ENCODE assay signal across 1 cellular context in genomic region chr10:14889318-14889717, GRCh38.
TF ChIP-seq lines count a peak whose summit lies in the region.

No MANE protein-coding gene starts in this region.

TF ChIP-seq in K562, 482 proteins besides CTCF, POLR2A, EP300 and RAD21 (continued from another document and continues in another):
- TF ChIP-seq SPI1 (IDR thresholded peaks at IDR 0.05; ENCODE audit: borderline replicate concordance, low read depth, low read length) (peak; percentile 33; the same call in 1 of the 2 replicates), TAF7 (tag; IDR thresholded peaks at IDR 0.05) (no peak), IFI16 (CRISPR knock-in tag; IDR thresholded peaks at IDR 0.05) (no peak), CTCFL (IDR thresholded peaks at IDR 0.05; ENCODE audit: borderline replicate concordance, insufficient read depth, low read depth, low read length, poor library complexity, severe bottlenecking) (peak; percentile 22), ETV1 (tag; conservative IDR thresholded peaks at IDR 0.05; ENCODE audit: low read depth) (peak; percentile 18; the same call in 1 of the 2 replicates), ZNF507 (tag; conservative IDR thresholded peaks at IDR 0.05) (no peak), CHAMP1 (IDR thresholded peaks at IDR 0.05) (peak; percentile 93), IRF9 (tag; IDR thresholded peaks at IDR 0.05) (no peak), FOXA3 (CRISPR knock-in tag; conservative IDR thresholded peaks at IDR 0.05 in 1 of 2, IDR thresholded peaks at IDR 0.05 in 1 of 2) (no peak), ZNF79 (CRISPR knock-in tag; IDR thresholded peaks at IDR 0.05; ENCODE audit: low read depth) (no peak), DNMT1 (IDR thresholded peaks at IDR 0.05) (no peak), ELF1 (tag; IDR thresholded peaks at IDR 0.05) (peak; percentile 45; the same call in 1 of the 2 replicates), ZNF3 (CRISPR knock-in tag; IDR thresholded peaks at IDR 0.05) (no peak), STAG1 (CRISPR knock-in tag; IDR thresholded peaks at IDR 0.05; ENCODE audit: borderline replicate concordance) (no peak), SMAD2 (IDR thresholded peaks at IDR 0.05; ENCODE audit: low read depth, low read length) (no peak), SLC30A9 (CRISPR knock-in tag; IDR thresholded peaks at IDR 0.05) (no peak), MIER1 (IDR thresholded peaks at IDR 0.05; ENCODE audit: low read depth) (no peak), CTBP1 (IDR thresholded peaks at IDR 0.05; ENCODE audit: borderline replicate concordance) (no peak), POLR2G (IDR thresholded peaks at IDR 0.05; ENCODE audit: low read depth, low read length) (no peak), HMG20B (CRISPR knock-in tag; IDR thresholded peaks at IDR 0.05) (no peak), ZBTB33 (CRISPR knock-in tag; IDR thresholded peaks at IDR 0.05) (no peak), ATF7 (IDR thresholded peaks at IDR 0.05) (no peak), TARDBP (IDR thresholded peaks at IDR 0.05) (no peak), TRIM24 (IDR thresholded peaks at IDR 0.05) (peak; percentile 32 to 36; a peak in 2 of 4 replicates), FOXK2 (conservative IDR thresholded peaks at IDR 0.05 in 1 of 2, IDR thresholded peaks at IDR 0.05 in 1 of 2; ENCODE audit: low read depth in 2 of 2) (no peak), STAT5A (IDR thresholded peaks at IDR 0.05; ENCODE audit: borderline replicate concordance, low read length) (peak; percentile 45; the same call in 1 of the 2 replicates), NR1H2 (CRISPR knock-in tag; IDR thresholded peaks at IDR 0.05) (no peak), FOSL1 (tag; conservative IDR thresholded peaks at IDR 0.05) (no peak), IRF1 (CRISPR knock-in tag; IDR thresholded peaks at IDR 0.05; ENCODE audit: borderline replicate concordance) (no peak), GTF2F1 (IDR thresholded peaks at IDR 0.05; ENCODE audit: low read depth, low read length) (no peak), RBM22 (IDR thresholded peaks at IDR 0.05; ENCODE audit: low read depth, low read length, poor library complexity, severe bottlenecking) (no peak), ZNF561 (CRISPR knock-in tag; conservative IDR thresholded peaks at IDR 0.05) (no peak), KLF10 (CRISPR knock-in tag; IDR thresholded peaks at IDR 0.05) (no peak), PHF20 (IDR thresholded peaks at IDR 0.05; ENCODE audit: partially characterized antibody) (no peak), BRD4 (IDR thresholded peaks at IDR 0.05) (no peak), CBFA2T3 (IDR thresholded peaks at IDR 0.05) (peak; percentile 81), CHCHD3 (CRISPR knock-in tag; IDR thresholded peaks at IDR 0.05) (no peak), BRCA1 (IDR thresholded peaks at IDR 0.05) (no peak), BRCA1 (CRISPR knock-in tag; IDR thresholded peaks at IDR 0.05) (no peak), ELK3 (CRISPR knock-in tag; IDR thresholded peaks at IDR 0.05) (no peak), BCL6 (CRISPR knock-in tag; IDR thresholded peaks at IDR 0.05) (no peak), TAF9B (IDR thresholded peaks at IDR 0.05; ENCODE audit: partially characterized antibody) (no peak), HDAC6 (IDR thresholded peaks at IDR 0.05; ENCODE audit: low read depth, low read length) (no peak), GATA2 (CRISPR knock-in tag; IDR thresholded peaks at IDR 0.05) (peak; percentile 76), BACH1 (tag; IDR thresholded peaks at IDR 0.05) (no peak), MEF2A (IDR thresholded peaks at IDR 0.05; ENCODE audit: control insufficient read depth, low read depth, low read length) (peak; percentile 37; the same call in 1 of the 2 replicates), TCF7L2 (IDR thresholded peaks at IDR 0.05; ENCODE audit: low read depth, low read length) (no peak), KAT7 (CRISPR knock-in tag; IDR thresholded peaks at IDR 0.05; ENCODE audit: borderline replicate concordance) (no peak), CBFA2T2 (conservative IDR thresholded peaks at IDR 0.05) (0 out of 2 replicates have a peak, but pooled peaks have one; percentile 40), ELF2 (CRISPR knock-in tag; IDR thresholded peaks at IDR 0.05) (no peak), NCOR1 (IDR thresholded peaks at IDR 0.05) (peak; percentile 66; the same call in 1 of the 2 replicates), TCF3 (CRISPR knock-in tag; IDR thresholded peaks at IDR 0.05) (peak; percentile 70), DIDO1 (tag; IDR thresholded peaks at IDR 0.05; ENCODE audit: low read depth) (no peak), E2F4 (CRISPR knock-in tag; IDR thresholded peaks at IDR 0.05; ENCODE audit: low read depth) (no peak), TCF7 (IDR thresholded peaks at IDR 0.05; ENCODE audit: borderline replicate concordance) (no peak), CBX3 (IDR thresholded peaks at IDR 0.05; ENCODE audit: borderline replicate concordance in 1 of 2, low read length in 2 of 2) (peak in 1 of 2 experiments; percentile 89; a peak in 2 of 3 replicates), PHF21A (IDR thresholded peaks at IDR 0.05; ENCODE audit: borderline replicate concordance, low read depth) (no peak), CREB5 (CRISPR knock-in tag; IDR thresholded peaks at IDR 0.05) (no peak), ADNP (tag; IDR thresholded peaks at IDR 0.05) (no peak), FOXP1 (CRISPR knock-in tag; IDR thresholded peaks at IDR 0.05) (no peak), SMARCC2 (IDR thresholded peaks at IDR 0.05; ENCODE audit: low read depth) (peak; percentile 33; the same call in 1 of the 2 replicates), CREM (IDR thresholded peaks at IDR 0.05; ENCODE audit: low read depth) (0 out of 2 replicates have a peak, but pooled peaks have one; percentile 28), CBX5 (IDR thresholded peaks at IDR 0.05; ENCODE audit: borderline replicate concordance, low read depth) (no peak), EP400 (IDR thresholded peaks at IDR 0.05) (no peak), NR2F6 (CRISPR knock-in tag; IDR thresholded peaks at IDR 0.05) (no peak), ZNF436 (CRISPR knock-in tag; IDR thresholded peaks at IDR 0.05) (no peak), HOXB6 (CRISPR knock-in tag; IDR thresholded peaks at IDR 0.05; ENCODE audit: borderline replicate concordance) (no peak), POLR2AphosphoS5 (IDR thresholded peaks at IDR 0.05; ENCODE audit: control insufficient read depth, insufficient read depth, low read depth, low read length) (0 out of 2 replicates have a peak, but pooled peaks have one; percentile 41), KDM2B (CRISPR knock-in tag; IDR thresholded peaks at IDR 0.05) (no peak), SIN3A (IDR thresholded peaks at IDR 0.05; ENCODE audit: borderline replicate concordance in 2 of 2, control insufficient read depth in 1 of 2, low read depth in 2 of 2, low read length in 2 of 2) (no peak), CC2D1A (IDR thresholded peaks at IDR 0.05) (peak; percentile 78; the same call in 1 of the 2 replicates), NFRKB (IDR thresholded peaks at IDR 0.05; ENCODE audit: low read depth) (no peak), KLF1 (tag; IDR thresholded peaks at IDR 0.05) (no peak), ZNF384 (IDR thresholded peaks at IDR 0.05; ENCODE audit: low read depth, low read length) (0 out of 2 replicates have a peak, but pooled peaks have one; percentile 14), TAL1 (IDR thresholded peaks at IDR 0.05) (peak; percentile 52; the same call in 1 of the 2 replicates)
